9 cellular contexts compared by ENCODE assay signal in genomic region chr13:100789968-100790367, GRCh38.
A peak's percentile ranks its signal among the peaks of the same experiment; 100 is the strongest.
DNase-seq lines count a peak whose midpoint lies in the region; ATAC-seq and TF ChIP-seq lines count a peak whose summit lies in the region.
"Had no signal": no experiment of that assay in that cellular context is flagged by ENCODE, and none has a peak within 500 bp of the region (broad histone marks: within the 10 kb centered on the region; RNA-seq: fewer than 3 reads in every experiment).

No MANE protein-coding gene starts in this region.

- H3K4me3 ChIP-seq in fibroblast of mammary gland (ENCODE audit: control insufficient read depth, low read depth, low read length) (no peak overlapping the region), tibial artery (no peak overlapping the region)

- TF ChIP-seq CTCF in fibroblast of mammary gland (conservative IDR thresholded peaks at IDR 0.05; ENCODE audit: control insufficient read depth, insufficient read depth, low read depth, low read length) (no peak), tibial artery (IDR thresholded peaks at IDR 0.05) (no peak)

- ATAC-seq in GM18502 (IDR thresholded peaks at IDR 0.05; ENCODE audit: poor library complexity, unreplicated experiment), result peak; percentile 70
- peak; percentile 98 for ATAC-seq in GM21526 (IDR thresholded peaks at IDR 0.05; ENCODE audit: low FRiP score, unreplicated experiment)
- peak; percentile 97 for ATAC-seq in HG03432 (IDR thresholded peaks at IDR 0.05; ENCODE audit: unreplicated experiment)

- H3K36me3 ChIP-seq in tibial artery, result no peaks in the 10 kb centered on the region

- peaks cover 0 to 14% (median 0%) of the 10 kb centered on the region in 3 donors for H3K9me3 ChIP-seq in tibial artery

- H3K27ac ChIP-seq in tibial artery, result no peak overlapping the region

- no peaks in the 10 kb centered on the region for H3K27me3 ChIP-seq in tibial artery

- intact Hi-C loops in cardiac septum (cut with DNase I) (no loop called here), tibial artery (cut with DNase I; ENCODE audit: low total_unique reads) (no loop called here)

- DNase-seq in fibroblast of mammary gland (ENCODE audit: low read depth) (peak; percentile 65), GDM1 (lab: John Stamatoyannopoulos, UW) (no peak), cardiac septum (ENCODE audit: low spot score) (no peak), mesenteric fat pad (ENCODE audit: low spot score) (no peak), tibial artery (no peak)
- DNase-seq: activated T-cell treated with anti-CD3 and anti-CD28 coated beads, Interleukin-2, amount 50 U/mL, for 1 hour had no signal

- H3K4me1 ChIP-seq in tibial artery, result no peaks in the 10 kb centered on the region
